1 cellular context compared by ENCODE assay signal in the genomic region with DNA sequence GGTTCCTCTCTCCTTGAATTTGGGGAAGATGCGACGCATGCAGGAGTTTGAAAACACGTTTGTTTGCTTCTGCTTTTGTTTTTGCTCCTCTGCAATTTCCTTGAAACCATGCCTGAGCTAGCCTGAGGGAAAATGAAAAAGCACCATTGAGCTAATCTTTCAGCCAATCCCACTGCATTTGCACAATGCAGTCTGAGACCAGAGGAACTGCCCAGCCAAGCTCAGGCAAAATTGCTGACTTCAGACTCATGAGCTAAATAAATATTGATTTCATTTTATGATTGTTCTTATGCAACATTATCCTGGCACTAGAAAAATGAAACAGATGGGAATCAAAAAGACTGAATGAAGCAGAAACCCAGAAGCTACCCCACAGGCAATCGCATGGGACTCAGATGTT.
TF ChIP-seq lines count a peak whose summit lies in the region.

No MANE protein-coding gene starts in this region.

TF ChIP-seq in liver, 16 proteins besides CTCF, POLR2A, EP300 and RAD21 (continued from another document):
- TF ChIP-seq REST (IDR thresholded peaks at IDR 0.05) = no peak
